8 cellular contexts compared by ENCODE assay signal in the genomic region with DNA sequence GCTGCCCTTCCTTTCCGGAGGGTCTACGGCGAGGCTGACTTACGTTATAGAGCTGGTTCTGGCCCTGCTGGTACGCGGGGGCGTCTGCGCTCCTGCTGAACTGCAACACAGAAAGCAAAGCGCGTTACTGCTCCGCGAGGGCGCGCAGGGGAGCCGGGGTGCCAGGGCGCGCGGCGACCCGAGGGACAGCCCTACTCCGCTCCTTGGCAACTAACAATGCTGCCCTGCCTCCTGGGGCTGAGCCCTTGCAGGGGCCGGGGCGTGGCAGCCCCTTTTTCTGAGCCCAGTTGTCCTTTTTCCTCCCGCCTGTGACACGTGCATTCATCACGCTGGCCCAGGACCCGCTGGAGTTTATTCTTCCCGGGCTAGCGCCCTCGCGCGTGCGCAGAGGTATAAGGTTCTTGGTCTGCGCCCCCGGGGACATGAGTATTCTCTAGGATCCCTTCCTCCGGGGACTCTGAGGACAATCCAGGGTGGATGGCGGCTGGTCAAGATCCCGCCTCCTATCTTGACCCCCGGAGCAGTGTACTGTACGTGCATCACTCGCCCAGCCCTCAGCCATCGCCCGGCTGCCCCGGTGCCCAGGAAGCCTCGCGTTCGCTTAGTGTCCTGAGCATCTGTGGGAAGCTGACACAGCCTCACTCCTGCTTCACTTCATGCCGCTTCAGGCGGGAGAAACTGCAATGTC.
DNase-seq lines count a peak whose midpoint lies in the region; FAIRE-seq and TF ChIP-seq lines count a peak whose summit lies in the region.

No MANE protein-coding gene starts in this region.

- no peak for FAIRE-seq in astrocyte (lab: Jason Lieb, UNC)

- POLR2A ChIA-PET in AG04450 (lab: Yijun Ruan, JAX), result no interaction called here
- POLR2A ChIA-PET in GM10248 (lab: Yijun Ruan, JAX), result interaction anchor here (0.5 kb wide), 1 partner anchor 100 kb away, joined by 3 read pairs; no protein-coding TSS in a partner anchor

- H3K79me2 ChIP-seq in astrocyte (ENCODE audit: insufficient read depth, low read length), result no peaks in the 10 kb centered on the region

- H3K4me3 ChIP-seq in AG04450 (ENCODE audit: low read depth, low read length), result peak overlapping the region; percentile 55
- peak overlapping the region; percentile 50 for H3K4me3 ChIP-seq in astrocyte (ENCODE audit: insufficient read depth, low read depth, low read length)
- peak overlapping the region; percentile 48 for H3K4me3 ChIP-seq in iPS-11a (ENCODE audit: low read depth, low read length)
- peak overlapping the region; percentile 45 for H3K4me3 ChIP-seq in retinal pigment epithelial cell (ENCODE audit: low read length)

- peak; percentile 13; the same call in 1 of the 2 replicates for TF ChIP-seq CTCF in AG04450 (IDR thresholded peaks at IDR 0.05; ENCODE audit: low read depth, low read length)
- peak; percentile 27 for TF ChIP-seq CTCF in GM10248 (IDR thresholded peaks at IDR 0.05; ENCODE audit: control extremely low read depth, extremely low read depth, low read depth, missing control alignments)
- TF ChIP-seq CTCF in astrocyte (IDR thresholded peaks at IDR 0.05; ENCODE audit: insufficient read depth, low read depth, low read length), result no peak
- peak; percentile 34 for TF ChIP-seq CTCF in retinal pigment epithelial cell (conservative IDR thresholded peaks at IDR 0.05; ENCODE audit: low read depth, low read length)

- no peaks in the 10 kb centered on the region for H3K36me3 ChIP-seq in astrocyte (ENCODE audit: insufficient read depth, low read length)

- H3K36me3 Mint-ChIP-seq in astrocyte (ENCODE audit: low read depth, unreplicated experiment), result peaks cover 2% of the 10 kb centered on the region

- H3K9me3 ChIP-seq in AG04450 (ENCODE audit: control insufficient read depth, insufficient read depth, low read length) (no peaks in the 10 kb centered on the region; the same call in 1 of the 2 replicates), astrocyte (ENCODE audit: insufficient read depth, low read depth, low read length) (no peaks in the 10 kb centered on the region)

- peaks cover 8% of the 10 kb centered on the region for H3K9me3 Mint-ChIP-seq in astrocyte (ENCODE audit: unreplicated experiment)

- H3K27me3 ChIP-seq in AG04450 (ENCODE audit: control insufficient read depth, insufficient read depth, low read length) (peaks cover 7% of the 10 kb centered on the region), astrocyte (ENCODE audit: insufficient read depth, low read length) (peaks cover 10% of the 10 kb centered on the region)

- peaks cover 61% of the 10 kb centered on the region for H3K27me3 Mint-ChIP-seq in astrocyte (ENCODE audit: low read depth, unreplicated experiment)

- H3K9ac ChIP-seq in astrocyte (ENCODE audit: low read length), result no peak overlapping the region

- H3K4me2 ChIP-seq in astrocyte (ENCODE audit: low read length), result peak overlapping the region; percentile 88

- DNase-seq in AG04450 (ENCODE audit: low read depth, low spot score), result no peak
- DNase-seq in GM10248 (ENCODE audit: extremely low spot score), result no peak
- peak; percentile 35 for DNase-seq in NCI-H146 treated with DMSO at 0.1 percent for 48 hours (lab: John Stamatoyannopoulos, UW; ENCODE audit: unreplicated experiment)
- DNase-seq in astrocyte (ENCODE audit: low read depth), result peak; percentile 23
- DNase-seq in retinal pigment epithelial cell (ENCODE audit: low read depth), result no peak
- no peak for DNase-seq in NCI-H774 (lab: John Stamatoyannopoulos, UW)
- DNase-seq in NCI-H2029 treated with DMSO at 0.1 percent for 48 hours (lab: John Stamatoyannopoulos, UW), result no peak

- peaks cover 5% of the 10 kb centered on the region for H3K4me1 ChIP-seq in astrocyte (ENCODE audit: insufficient read depth, low read length)

- H3K4me3 Mint-ChIP-seq in astrocyte (ENCODE audit: unreplicated experiment), result peak overlapping the region; percentile 40

- CTCF ChIA-PET in AG04450 (lab: Charles Lee) (interaction anchor here (0.5 to 7.0 kb wide), 9 partner anchors 93 to 1511 kb away, joined by 3 to 105 read pairs (median 4); no protein-coding TSS in a partner anchor), GM10248 (lab: Yijun Ruan, JAX) (interaction anchor here (0.9 to 5.3 kb wide), 14 partner anchors 7 to 380 kb away, joined by 3 to 75 read pairs (median 6); no protein-coding TSS in a partner anchor)

- no peaks in the 10 kb centered on the region for H3K4me1 Mint-ChIP-seq in astrocyte (ENCODE audit: low read depth, unreplicated experiment)

- no peaks in the 10 kb centered on the region for H4K20me1 ChIP-seq in astrocyte (ENCODE audit: insufficient read depth, low read length)

- H3K27ac ChIP-seq in AG04450 (ENCODE audit: low read depth, low read length) (no peak overlapping the region), astrocyte (ENCODE audit: low read depth, low read length) (no peak overlapping the region)

- peak overlapping the region; percentile 80 for H2AFZ ChIP-seq in astrocyte (ENCODE audit: low read depth, low read length)

- H3K27ac Mint-ChIP-seq in astrocyte (ENCODE audit: unreplicated experiment), result no peak overlapping the region

Comparison
In these comparisons a context has a peak if more than half of its experiments do, and no peak if none do; other contexts are left out.
1. DNase-seq: peak in NCI-H146 treated with DMSO at 0.1 percent for 48 hours (single experiment) and astrocyte (single experiment); none in AG04450 (single experiment), GM10248 (single experiment), retinal pigment epithelial cell (single experiment), NCI-H774 (single experiment) and NCI-H2029 treated with DMSO at 0.1 percent for 48 hours (single experiment).
2. Peak in every context shown above with its lines, with median percentiles within 50 percentile points of each other: H3K4me3 ChIP-seq.